In the genomic region with DNA sequence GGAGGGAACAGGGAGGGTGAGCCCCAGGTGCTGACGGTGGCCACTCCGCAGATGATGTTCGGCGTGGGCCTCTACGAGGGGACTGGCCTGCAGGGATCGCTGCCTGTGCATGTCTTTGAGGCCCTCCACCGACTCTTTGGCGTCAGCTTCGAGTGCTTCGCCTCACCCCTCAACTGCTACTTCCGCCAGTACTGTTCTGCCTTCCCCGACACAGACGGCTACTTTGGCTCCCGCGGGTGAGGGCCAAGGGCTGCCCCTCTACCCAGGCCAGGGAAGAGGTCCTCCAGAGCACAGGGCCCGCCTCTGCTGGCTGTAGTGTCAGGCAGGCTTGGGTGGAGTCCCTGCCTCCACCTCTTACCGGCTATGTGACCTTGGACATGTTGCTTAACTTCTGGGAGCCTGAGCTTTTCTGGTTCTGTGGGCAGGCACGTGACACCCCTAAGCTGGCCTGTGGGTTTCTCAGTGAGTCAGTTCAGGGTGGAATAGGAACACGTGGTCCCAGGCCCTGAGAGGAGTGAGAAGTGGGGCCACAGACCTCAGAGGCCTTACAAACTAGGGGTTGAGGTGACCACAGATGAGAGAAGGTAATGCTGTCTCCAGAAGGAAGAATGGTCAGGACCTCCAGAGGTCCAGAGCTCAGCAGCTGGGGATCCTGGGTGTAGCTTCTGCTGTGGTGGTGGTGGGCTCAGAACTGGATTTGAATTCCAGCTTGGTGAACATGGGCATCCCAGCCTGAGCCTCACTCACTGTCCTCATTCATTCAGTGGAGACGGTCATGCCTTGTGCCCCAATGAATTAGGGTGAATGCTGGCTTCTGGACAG, we compare ENCODE assay signal across 1 cellular context.
A peak's percentile ranks its signal among the peaks of the same experiment; 100 is the strongest.
TF ChIP-seq lines count a peak whose summit lies in the region.

No MANE protein-coding gene starts in this region.

TF ChIP-seq in HepG2, 621 proteins besides CTCF, POLR2A, EP300 and RAD21 (continued from another document and continues in another):
- TF ChIP-seq MXD4 (CRISPR knock-in tag; IDR thresholded peaks at IDR 0.05) (peak; percentile 95), SMARCE1 (IDR thresholded peaks at IDR 0.05; ENCODE audit: borderline replicate concordance) (no peak), ELF3 (CRISPR knock-in tag; IDR thresholded peaks at IDR 0.05) (peak; percentile 79), GMEB2 (CRISPR knock-in tag; IDR thresholded peaks at IDR 0.05; ENCODE audit: low read depth) (0 out of 2 replicates have a peak, but pooled peaks have one; percentile 28), HDAC1 (CRISPR knock-in tag; IDR thresholded peaks at IDR 0.05) (peak; percentile 87), MXI1 (IDR thresholded peaks at IDR 0.05; ENCODE audit: borderline replicate concordance, low read depth, low read length) (peak; percentile 96; the same call in 2 of the 3 replicates), THAP7 (CRISPR knock-in tag; IDR thresholded peaks at IDR 0.05) (peak; percentile 45), TARDBP (CRISPR knock-in tag; IDR thresholded peaks at IDR 0.05) (peak; percentile 95), PLRG1 (conservative IDR thresholded peaks at IDR 0.05) (no peak), ZMYM2 (CRISPR knock-in tag; IDR thresholded peaks at IDR 0.05) (peak; percentile 48; the same call in 1 of the 2 replicates), ZNF747 (CRISPR knock-in tag; IDR thresholded peaks at IDR 0.05; ENCODE audit: borderline replicate concordance) (no peak; the same call in 1 of the 2 replicates), TP53 (CRISPR knock-in tag; conservative IDR thresholded peaks at IDR 0.05) (0 out of 2 replicates have a peak, but pooled peaks have one; percentile 63), ZNF782 (CRISPR knock-in tag; IDR thresholded peaks at IDR 0.05; ENCODE audit: borderline replicate concordance) (peak; percentile 99), ZNF792 (CRISPR knock-in tag; IDR thresholded peaks at IDR 0.05) (peak; percentile 83; the same call in 1 of the 2 replicates), WIZ (CRISPR knock-in tag; IDR thresholded peaks at IDR 0.05) (peak; percentile 73), HNRNPK (IDR thresholded peaks at IDR 0.05; ENCODE audit: low read depth, low read length, poor library complexity, severe bottlenecking) (no peak), RXRA (CRISPR knock-in tag; IDR thresholded peaks at IDR 0.05) (peak; percentile 60; the same call in 1 of the 2 replicates), KAT7 (CRISPR knock-in tag; IDR thresholded peaks at IDR 0.05; ENCODE audit: borderline replicate concordance) (no peak), ZNF446 (CRISPR knock-in tag; IDR thresholded peaks at IDR 0.05) (0 out of 2 replicates have a peak, but pooled peaks have one; percentile 24), SOX6 (IDR thresholded peaks at IDR 0.05) (no peak), SOX6 (CRISPR knock-in tag; IDR thresholded peaks at IDR 0.05) (peak; percentile 92), ZNF552 (CRISPR knock-in tag; IDR thresholded peaks at IDR 0.05; ENCODE audit: borderline replicate concordance) (peak; percentile 71; the same call in 1 of the 2 replicates), NR1H2 (CRISPR knock-in tag; IDR thresholded peaks at IDR 0.05; ENCODE audit: borderline replicate concordance, low read depth) (no peak), CBX1 (IDR thresholded peaks at IDR 0.05; ENCODE audit: low read depth) (no peak), ARID4A (CRISPR knock-in tag; IDR thresholded peaks at IDR 0.05; ENCODE audit: borderline replicate concordance) (peak; percentile 88), ZNF737 (CRISPR knock-in tag; IDR thresholded peaks at IDR 0.05; ENCODE audit: borderline replicate concordance) (peak; percentile 87; the same call in 1 of the 2 replicates), ZNF567 (CRISPR knock-in tag; IDR thresholded peaks at IDR 0.05; ENCODE audit: borderline replicate concordance) (peak; percentile 94), ZFAT (CRISPR knock-in tag; conservative IDR thresholded peaks at IDR 0.05) (no peak), ELF4 (CRISPR knock-in tag; IDR thresholded peaks at IDR 0.05; ENCODE audit: borderline replicate concordance) (no peak), ZFP91 (CRISPR knock-in tag; IDR thresholded peaks at IDR 0.05; ENCODE audit: borderline replicate concordance) (peak; percentile 83), ZNF543 (CRISPR knock-in tag; IDR thresholded peaks at IDR 0.05) (peak; percentile 56; the same call in 1 of the 2 replicates)
- TF ChIP-seq, protein P1, sequence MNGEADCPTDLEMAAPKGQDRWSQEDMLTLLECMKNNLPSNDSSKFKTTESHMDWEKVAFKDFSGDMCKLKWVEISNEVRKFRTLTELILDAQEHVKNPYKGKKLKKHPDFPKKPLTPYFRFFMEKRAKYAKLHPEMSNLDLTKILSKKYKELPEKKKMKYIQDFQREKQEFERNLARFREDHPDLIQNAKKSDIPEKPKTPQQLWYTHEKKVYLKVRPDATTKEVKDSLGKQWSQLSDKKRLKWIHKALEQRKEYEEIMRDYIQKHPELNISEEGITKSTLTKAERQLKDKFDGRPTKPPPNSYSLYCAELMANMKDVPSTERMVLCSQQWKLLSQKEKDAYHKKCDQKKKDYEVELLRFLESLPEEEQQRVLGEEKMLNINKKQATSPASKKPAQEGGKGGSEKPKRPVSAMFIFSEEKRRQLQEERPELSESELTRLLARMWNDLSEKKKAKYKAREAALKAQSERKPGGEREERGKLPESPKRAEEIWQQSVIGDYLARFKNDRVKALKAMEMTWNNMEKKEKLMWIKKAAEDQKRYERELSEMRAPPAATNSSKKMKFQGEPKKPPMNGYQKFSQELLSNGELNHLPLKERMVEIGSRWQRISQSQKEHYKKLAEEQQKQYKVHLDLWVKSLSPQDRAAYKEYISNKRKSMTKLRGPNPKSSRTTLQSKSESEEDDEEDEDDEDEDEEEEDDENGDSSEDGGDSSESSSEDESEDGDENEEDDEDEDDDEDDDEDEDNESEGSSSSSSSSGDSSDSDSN (CRISPR knock-in tag; IDR thresholded peaks at IDR 0.05), result peak; percentile 67; the same call in 1 of the 2 replicates
- TF ChIP-seq, protein P2, sequence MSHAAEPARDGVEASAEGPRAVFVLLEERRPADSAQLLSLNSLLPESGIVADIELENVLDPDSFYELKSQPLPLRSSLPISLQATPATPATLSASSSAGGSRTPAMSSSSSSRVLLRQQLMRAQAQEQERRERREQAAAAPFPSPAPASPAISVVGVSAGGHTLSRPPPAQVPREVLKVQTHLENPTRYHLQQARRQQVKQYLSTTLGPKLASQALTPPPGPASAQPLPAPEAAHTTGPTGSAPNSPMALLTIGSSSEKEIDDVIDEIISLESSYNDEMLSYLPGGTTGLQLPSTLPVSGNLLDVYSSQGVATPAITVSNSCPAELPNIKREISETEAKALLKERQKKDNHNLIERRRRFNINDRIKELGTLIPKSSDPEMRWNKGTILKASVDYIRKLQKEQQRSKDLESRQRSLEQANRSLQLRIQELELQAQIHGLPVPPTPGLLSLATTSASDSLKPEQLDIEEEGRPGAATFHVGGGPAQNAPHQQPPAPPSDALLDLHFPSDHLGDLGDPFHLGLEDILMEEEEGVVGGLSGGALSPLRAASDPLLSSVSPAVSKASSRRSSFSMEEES (CRISPR knock-in tag; IDR thresholded peaks at IDR 0.05), result peak; percentile 99
- TF ChIP-seq, protein P3, sequence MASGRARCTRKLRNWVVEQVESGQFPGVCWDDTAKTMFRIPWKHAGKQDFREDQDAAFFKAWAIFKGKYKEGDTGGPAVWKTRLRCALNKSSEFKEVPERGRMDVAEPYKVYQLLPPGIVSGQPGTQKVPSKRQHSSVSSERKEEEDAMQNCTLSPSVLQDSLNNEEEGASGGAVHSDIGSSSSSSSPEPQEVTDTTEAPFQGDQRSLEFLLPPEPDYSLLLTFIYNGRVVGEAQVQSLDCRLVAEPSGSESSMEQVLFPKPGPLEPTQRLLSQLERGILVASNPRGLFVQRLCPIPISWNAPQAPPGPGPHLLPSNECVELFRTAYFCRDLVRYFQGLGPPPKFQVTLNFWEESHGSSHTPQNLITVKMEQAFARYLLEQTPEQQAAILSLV (CRISPR knock-in tag; IDR thresholded peaks at IDR 0.05; ENCODE audit: borderline replicate concordance), result peak; percentile 71; the same call in 1 of the 2 replicates
- TF ChIP-seq, protein P4, sequence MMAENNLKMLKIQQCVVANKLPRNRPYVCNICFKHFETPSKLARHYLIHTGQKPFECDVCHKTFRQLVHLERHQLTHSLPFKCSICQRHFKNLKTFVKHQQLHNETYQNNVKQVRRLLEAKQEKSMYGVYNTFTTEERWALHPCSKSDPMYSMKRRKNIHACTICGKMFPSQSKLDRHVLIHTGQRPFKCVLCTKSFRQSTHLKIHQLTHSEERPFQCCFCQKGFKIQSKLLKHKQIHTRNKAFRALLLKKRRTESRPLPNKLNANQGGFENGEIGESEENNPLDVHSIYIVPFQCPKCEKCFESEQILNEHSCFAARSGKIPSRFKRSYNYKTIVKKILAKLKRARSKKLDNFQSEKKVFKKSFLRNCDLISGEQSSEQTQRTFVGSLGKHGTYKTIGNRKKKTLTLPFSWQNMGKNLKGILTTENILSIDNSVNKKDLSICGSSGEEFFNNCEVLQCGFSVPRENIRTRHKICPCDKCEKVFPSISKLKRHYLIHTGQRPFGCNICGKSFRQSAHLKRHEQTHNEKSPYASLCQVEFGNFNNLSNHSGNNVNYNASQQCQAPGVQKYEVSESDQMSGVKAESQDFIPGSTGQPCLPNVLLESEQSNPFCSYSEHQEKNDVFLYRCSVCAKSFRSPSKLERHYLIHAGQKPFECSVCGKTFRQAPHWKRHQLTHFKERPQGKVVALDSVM (CRISPR knock-in tag; IDR thresholded peaks at IDR 0.05), result peak; percentile 98
